In the genomic region with DNA sequence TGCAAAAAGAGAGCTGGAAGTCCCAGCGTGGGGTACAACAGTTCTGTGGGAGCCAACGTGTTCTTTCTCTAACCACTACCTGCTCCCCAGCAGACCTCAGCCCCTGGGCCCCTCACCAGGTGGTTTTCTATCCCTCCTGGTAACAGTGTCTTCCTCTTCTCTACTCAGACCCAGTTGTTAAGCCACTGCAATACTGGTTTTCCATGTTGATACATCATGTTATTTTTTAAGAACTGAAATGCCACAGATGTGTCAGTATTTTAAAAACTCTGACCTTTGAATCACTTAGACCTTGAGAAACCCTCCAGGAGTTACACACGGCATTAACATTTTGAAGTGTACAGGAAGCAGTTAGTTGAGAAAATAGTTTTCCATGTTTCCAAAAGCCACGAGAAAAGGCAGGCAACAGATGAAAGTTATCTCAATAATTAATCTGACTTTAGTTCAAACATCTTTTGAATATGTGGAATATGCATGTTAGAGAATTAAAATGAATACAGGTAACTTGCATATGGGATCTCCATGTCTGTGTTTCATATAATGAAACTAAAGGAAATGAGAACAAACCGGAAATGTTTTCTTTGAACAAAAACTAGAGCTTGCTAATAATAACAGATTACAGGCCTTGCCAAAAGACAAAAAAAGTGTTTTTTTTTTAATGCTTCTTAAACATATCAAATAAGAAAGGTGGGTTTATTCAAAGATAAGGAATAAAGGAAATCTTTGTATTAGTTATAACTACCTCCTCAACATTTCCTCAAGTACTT, we compare ENCODE assay signal across 2 cellular contexts.
TF ChIP-seq lines count a peak whose summit lies in the region.

No MANE protein-coding gene starts in this region.

TF ChIP-seq in HEK293T, 16 proteins besides CTCF, POLR2A, EP300 and RAD21 (continued from another document):
- TF ChIP-seq CTBP1 (IDR thresholded peaks at IDR 0.05; ENCODE audit: borderline replicate concordance): no peak
- no peak for TF ChIP-seq FOXK2 (IDR thresholded peaks at IDR 0.05)
- TF ChIP-seq L3MBTL2 (conservative IDR thresholded peaks at IDR 0.05): no peak
- no peak for TF ChIP-seq FOXA1 (IDR thresholded peaks at IDR 0.05)
- TF ChIP-seq HDGF (IDR thresholded peaks at IDR 0.05; ENCODE audit: borderline replicate concordance): no peak
- TF ChIP-seq NFRKB (IDR thresholded peaks at IDR 0.05): no peak
- TF ChIP-seq SP1 (IDR thresholded peaks at IDR 0.05): no peak
- no peak for TF ChIP-seq ELF4 (IDR thresholded peaks at IDR 0.05)
- no peak for TF ChIP-seq SUZ12 (IDR thresholded peaks at IDR 0.05)
- TF ChIP-seq, protein P1, sequence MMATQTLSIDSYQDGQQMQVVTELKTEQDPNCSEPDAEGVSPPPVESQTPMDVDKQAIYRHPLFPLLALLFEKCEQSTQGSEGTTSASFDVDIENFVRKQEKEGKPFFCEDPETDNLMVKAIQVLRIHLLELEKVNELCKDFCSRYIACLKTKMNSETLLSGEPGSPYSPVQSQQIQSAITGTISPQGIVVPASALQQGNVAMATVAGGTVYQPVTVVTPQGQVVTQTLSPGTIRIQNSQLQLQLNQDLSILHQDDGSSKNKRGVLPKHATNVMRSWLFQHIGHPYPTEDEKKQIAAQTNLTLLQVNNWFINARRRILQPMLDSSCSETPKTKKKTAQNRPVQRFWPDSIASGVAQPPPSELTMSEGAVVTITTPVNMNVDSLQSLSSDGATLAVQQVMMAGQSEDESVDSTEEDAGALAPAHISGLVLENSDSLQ (IDR thresholded peaks at IDR 0.05): no peak
TF ChIP-seq in HEK293T: peak in this region for 0.

TF ChIP-seq in HepG2, 621 proteins besides CTCF, POLR2A, EP300 and RAD21:
- TF ChIP-seq, protein P2, sequence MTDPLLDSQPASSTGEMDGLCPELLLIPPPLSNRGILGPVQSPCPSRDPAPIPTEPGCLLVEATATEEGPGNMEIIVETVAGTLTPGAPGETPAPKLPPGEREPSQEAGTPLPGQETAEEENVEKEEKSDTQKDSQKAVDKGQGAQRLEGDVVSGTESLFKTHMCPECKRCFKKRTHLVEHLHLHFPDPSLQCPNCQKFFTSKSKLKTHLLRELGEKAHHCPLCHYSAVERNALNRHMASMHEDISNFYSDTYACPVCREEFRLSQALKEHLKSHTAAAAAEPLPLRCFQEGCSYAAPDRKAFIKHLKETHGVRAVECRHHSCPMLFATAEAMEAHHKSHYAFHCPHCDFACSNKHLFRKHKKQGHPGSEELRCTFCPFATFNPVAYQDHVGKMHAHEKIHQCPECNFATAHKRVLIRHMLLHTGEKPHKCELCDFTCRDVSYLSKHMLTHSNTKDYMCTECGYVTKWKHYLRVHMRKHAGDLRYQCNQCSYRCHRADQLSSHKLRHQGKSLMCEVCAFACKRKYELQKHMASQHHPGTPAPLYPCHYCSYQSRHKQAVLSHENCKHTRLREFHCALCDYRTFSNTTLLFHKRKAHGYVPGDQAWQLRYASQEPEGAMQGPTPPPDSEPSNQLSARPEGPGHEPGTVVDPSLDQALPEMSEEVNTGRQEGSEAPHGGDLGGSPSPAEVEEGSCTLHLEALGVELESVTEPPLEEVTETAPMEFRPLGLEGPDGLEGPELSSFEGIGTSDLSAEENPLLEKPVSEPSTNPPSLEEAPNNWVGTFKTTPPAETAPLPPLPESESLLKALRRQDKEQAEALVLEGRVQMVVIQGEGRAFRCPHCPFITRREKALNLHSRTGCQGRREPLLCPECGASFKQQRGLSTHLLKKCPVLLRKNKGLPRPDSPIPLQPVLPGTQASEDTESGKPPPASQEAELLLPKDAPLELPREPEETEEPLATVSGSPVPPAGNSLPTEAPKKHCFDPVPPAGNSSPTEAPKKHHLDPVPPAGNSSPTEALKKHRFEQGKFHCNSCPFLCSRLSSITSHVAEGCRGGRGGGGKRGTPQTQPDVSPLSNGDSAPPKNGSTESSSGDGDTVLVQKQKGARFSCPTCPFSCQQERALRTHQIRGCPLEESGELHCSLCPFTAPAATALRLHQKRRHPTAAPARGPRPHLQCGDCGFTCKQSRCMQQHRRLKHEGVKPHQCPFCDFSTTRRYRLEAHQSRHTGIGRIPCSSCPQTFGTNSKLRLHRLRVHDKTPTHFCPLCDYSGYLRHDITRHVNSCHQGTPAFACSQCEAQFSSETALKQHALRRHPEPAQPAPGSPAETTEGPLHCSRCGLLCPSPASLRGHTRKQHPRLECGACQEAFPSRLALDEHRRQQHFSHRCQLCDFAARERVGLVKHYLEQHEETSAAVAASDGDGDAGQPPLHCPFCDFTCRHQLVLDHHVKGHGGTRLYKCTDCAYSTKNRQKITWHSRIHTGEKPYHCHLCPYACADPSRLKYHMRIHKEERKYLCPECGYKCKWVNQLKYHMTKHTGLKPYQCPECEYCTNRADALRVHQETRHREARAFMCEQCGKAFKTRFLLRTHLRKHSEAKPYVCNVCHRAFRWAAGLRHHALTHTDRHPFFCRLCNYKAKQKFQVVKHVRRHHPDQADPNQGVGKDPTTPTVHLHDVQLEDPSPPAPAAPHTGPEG (CRISPR knock-in tag; IDR thresholded peaks at IDR 0.05): no peak
- TF ChIP-seq ZNF136 (CRISPR knock-in tag; IDR thresholded peaks at IDR 0.05; ENCODE audit: low read depth): no peak
- TF ChIP-seq MED1 (CRISPR knock-in tag; IDR thresholded peaks at IDR 0.05): no peak
- no peak for TF ChIP-seq ZNF34 (CRISPR knock-in tag; IDR thresholded peaks at IDR 0.05; ENCODE audit: borderline replicate concordance)
- no peak for TF ChIP-seq IRX3 (CRISPR knock-in tag; IDR thresholded peaks at IDR 0.05; ENCODE audit: borderline replicate concordance, low read depth)
- TF ChIP-seq ZNF891 (CRISPR knock-in tag; IDR thresholded peaks at IDR 0.05): no peak
- no peak for TF ChIP-seq ZNF552 (CRISPR knock-in tag; IDR thresholded peaks at IDR 0.05; ENCODE audit: borderline replicate concordance)
- TF ChIP-seq TCF7 (IDR thresholded peaks at IDR 0.05; ENCODE audit: low read depth): no peak
- TF ChIP-seq ZSCAN30 (CRISPR knock-in tag; IDR thresholded peaks at IDR 0.05): no peak
- TF ChIP-seq ZNF777 (CRISPR knock-in tag; IDR thresholded peaks at IDR 0.05): no peak
- no peak for TF ChIP-seq PRPF4 (IDR thresholded peaks at IDR 0.05; ENCODE audit: low read depth, low read length, poor library complexity, severe bottlenecking)
- no peak for TF ChIP-seq KLF13 (CRISPR knock-in tag; IDR thresholded peaks at IDR 0.05)
- no peak for TF ChIP-seq MYC (CRISPR knock-in tag; IDR thresholded peaks at IDR 0.05; ENCODE audit: borderline replicate concordance)
- TF ChIP-seq SRSF1 (optimal IDR thresholded peaks at IDR 0.05; ENCODE audit: low read depth, low read length): no peak
